Comparison of ENCODE assay signal across 1 cellular context in genomic region chr2:173001664-173002604, GRCh38.
TF ChIP-seq lines count a peak whose summit lies in the region.

No MANE protein-coding gene starts in this region.

TF ChIP-seq in HEK293, 187 proteins besides CTCF, POLR2A, EP300 and RAD21 (continued from another document):
- TF ChIP-seq, protein P1, sequence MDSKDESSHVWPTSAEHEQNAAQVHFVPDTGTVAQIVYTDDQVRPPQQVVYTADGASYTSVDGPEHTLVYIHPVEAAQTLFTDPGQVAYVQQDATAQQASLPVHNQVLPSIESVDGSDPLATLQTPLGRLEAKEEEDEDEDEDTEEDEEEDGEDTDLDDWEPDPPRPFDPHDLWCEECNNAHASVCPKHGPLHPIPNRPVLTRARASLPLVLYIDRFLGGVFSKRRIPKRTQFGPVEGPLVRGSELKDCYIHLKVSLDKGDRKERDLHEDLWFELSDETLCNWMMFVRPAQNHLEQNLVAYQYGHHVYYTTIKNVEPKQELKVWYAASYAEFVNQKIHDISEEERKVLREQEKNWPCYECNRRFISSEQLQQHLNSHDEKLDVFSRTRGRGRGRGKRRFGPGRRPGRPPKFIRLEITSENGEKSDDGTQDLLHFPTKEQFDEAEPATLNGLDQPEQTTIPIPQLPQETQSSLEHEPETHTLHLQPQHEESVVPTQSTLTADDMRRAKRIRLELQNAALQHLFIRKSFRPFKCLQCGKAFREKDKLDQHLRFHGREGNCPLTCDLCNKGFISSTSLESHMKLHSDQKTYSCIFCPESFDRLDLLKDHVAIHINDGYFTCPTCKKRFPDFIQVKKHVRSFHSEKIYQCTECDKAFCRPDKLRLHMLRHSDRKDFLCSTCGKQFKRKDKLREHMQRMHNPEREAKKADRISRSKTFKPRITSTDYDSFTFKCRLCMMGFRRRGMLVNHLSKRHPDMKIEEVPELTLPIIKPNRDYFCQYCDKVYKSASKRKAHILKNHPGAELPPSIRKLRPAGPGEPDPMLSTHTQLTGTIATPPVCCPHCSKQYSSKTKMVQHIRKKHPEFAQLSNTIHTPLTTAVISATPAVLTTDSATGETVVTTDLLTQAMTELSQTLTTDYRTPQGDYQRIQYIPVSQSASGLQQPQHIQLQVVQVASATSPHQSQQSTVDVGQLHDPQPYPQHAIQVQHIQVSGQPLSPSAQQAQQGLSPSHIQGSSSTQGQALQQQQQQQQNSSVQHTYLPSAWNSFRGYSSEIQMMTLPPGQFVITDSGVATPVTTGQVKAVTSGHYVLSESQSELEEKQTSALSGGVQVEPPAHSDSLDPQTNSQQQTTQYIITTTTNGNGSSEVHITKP (tag by site-specific recombination; IDR thresholded peaks at IDR 0.05): peak; percentile 35; the same call in 1 of the 2 replicates
- TF ChIP-seq IKZF3 (tag by site-specific recombination; IDR thresholded peaks at IDR 0.05): no peak
- no peak for TF ChIP-seq ZNF747 (tag by site-specific recombination; IDR thresholded peaks at IDR 0.05)
- TF ChIP-seq, protein P2, sequence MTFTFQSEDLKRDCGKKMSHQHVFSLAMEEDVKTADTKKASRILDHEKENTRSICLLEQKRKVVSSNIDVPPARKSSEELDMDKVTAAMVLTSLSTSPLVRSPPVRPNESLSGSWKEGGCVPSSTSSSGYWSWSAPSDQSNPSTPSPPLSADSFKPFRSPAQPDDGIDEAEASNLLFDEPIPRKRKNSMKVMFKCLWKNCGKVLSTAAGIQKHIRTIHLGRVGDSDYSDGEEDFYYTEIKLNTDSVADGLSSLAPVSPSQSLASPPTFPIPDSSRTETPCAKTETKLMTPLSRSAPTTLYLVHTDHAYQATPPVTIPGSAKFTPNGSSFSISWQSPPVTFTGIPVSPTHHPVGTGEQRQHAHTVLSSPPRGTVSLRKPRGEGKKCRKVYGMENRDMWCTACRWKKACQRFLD (tag by site-specific recombination; IDR thresholded peaks at IDR 0.05): no peak
- TF ChIP-seq GLIS1 (tag by site-specific recombination; IDR thresholded peaks at IDR 0.05): peak; percentile 32; the same call in 1 of the 2 replicates
